ENCODE assay signal across 1 cellular context in the genomic region with DNA sequence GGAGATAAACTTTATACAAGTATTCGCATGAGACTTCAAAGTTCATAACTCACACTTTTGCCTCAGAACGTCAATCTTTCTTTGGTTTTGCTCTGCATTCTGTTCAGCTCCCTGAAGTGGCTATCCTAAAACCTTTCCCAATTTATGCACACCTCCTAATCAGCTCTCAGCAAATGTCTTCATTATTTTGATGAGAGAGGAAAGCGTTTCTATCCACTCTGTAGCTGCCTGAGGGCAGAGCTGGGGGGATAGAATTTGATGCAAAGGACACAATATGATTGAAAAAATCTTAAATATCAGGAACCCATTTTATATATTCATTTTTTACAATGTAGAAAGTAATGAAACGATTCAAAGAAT.
TF ChIP-seq lines count a peak whose summit lies in the region.

No MANE protein-coding gene starts in this region.

TF ChIP-seq in A549, 52 proteins besides CTCF, POLR2A, EP300 and RAD21 (continued from another document):
- TF ChIP-seq, protein P1, sequence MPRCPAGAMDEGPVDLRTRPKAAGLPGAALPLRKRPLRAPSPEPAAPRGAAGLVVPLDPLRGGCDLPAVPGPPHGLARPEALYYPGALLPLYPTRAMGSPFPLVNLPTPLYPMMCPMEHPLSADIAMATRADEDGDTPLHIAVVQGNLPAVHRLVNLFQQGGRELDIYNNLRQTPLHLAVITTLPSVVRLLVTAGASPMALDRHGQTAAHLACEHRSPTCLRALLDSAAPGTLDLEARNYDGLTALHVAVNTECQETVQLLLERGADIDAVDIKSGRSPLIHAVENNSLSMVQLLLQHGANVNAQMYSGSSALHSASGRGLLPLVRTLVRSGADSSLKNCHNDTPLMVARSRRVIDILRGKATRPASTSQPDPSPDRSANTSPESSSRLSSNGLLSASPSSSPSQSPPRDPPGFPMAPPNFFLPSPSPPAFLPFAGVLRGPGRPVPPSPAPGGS (IDR thresholded peaks at IDR 0.05), result no peak
- TF ChIP-seq, protein P2, sequence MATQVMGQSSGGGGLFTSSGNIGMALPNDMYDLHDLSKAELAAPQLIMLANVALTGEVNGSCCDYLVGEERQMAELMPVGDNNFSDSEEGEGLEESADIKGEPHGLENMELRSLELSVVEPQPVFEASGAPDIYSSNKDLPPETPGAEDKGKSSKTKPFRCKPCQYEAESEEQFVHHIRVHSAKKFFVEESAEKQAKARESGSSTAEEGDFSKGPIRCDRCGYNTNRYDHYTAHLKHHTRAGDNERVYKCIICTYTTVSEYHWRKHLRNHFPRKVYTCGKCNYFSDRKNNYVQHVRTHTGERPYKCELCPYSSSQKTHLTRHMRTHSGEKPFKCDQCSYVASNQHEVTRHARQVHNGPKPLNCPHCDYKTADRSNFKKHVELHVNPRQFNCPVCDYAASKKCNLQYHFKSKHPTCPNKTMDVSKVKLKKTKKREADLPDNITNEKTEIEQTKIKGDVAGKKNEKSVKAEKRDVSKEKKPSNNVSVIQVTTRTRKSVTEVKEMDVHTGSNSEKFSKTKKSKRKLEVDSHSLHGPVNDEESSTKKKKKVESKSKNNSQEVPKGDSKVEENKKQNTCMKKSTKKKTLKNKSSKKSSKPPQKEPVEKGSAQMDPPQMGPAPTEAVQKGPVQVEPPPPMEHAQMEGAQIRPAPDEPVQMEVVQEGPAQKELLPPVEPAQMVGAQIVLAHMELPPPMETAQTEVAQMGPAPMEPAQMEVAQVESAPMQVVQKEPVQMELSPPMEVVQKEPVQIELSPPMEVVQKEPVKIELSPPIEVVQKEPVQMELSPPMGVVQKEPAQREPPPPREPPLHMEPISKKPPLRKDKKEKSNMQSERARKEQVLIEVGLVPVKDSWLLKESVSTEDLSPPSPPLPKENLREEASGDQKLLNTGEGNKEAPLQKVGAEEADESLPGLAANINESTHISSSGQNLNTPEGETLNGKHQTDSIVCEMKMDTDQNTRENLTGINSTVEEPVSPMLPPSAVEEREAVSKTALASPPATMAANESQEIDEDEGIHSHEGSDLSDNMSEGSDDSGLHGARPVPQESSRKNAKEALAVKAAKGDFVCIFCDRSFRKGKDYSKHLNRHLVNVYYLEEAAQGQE (IDR thresholded peaks at IDR 0.05), result no peak
- TF ChIP-seq KDM1A (IDR thresholded peaks at IDR 0.05; ENCODE audit: low read depth) (no peak), ZC3H11A (IDR thresholded peaks at IDR 0.05) (no peak), CHD2 (IDR thresholded peaks at IDR 0.05; ENCODE audit: low read length, partially characterized antibody) (no peak), HDAC2 (IDR thresholded peaks at IDR 0.05) (no peak), PBX3 (IDR thresholded peaks at IDR 0.05) (no peak)
- TF ChIP-seq, protein P3, sequence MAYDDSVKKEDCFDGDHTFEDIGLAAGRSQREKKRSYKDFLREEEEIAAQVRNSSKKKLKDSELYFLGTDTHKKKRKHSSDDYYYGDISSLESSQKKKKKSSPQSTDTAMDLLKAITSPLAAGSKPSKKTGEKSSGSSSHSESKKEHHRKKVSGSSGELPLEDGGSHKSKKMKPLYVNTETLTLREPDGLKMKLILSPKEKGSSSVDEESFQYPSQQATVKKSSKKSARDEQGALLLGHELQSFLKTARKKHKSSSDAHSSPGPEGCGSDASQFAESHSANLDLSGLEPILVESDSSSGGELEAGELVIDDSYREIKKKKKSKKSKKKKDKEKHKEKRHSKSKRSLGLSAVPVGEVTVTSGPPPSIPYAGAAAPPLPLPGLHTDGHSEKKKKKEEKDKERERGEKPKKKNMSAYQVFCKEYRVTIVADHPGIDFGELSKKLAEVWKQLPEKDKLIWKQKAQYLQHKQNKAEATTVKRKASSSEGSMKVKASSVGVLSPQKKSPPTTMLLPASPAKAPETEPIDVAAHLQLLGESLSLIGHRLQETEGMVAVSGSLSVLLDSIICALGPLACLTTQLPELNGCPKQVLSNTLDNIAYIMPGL (CRISPR knock-in tag; IDR thresholded peaks at IDR 0.05; ENCODE audit: borderline replicate concordance), result no peak
